ENCODE assay signal across 2 cellular contexts in genomic region chr17:30091166-30091670, GRCh38.
TF ChIP-seq lines count a peak whose summit lies in the region.

No MANE protein-coding gene starts in this region.

TF ChIP-seq in SK-N-SH, 30 proteins besides CTCF, POLR2A, EP300 and RAD21:
- TF ChIP-seq SIN3A (IDR thresholded peaks at IDR 0.05; ENCODE audit: borderline replicate concordance, low read depth, low read length) = no peak
- no peak for TF ChIP-seq GABPA (IDR thresholded peaks at IDR 0.05; ENCODE audit: low read depth)
- TF ChIP-seq CHD2 (IDR thresholded peaks at IDR 0.05; ENCODE audit: low read length, partially characterized antibody) = no peak
- TF ChIP-seq EZH2phosphoT487 (IDR thresholded peaks at IDR 0.05; ENCODE audit: borderline replicate concordance, low read depth) = no peak
- no peak for TF ChIP-seq YY1 (IDR thresholded peaks at IDR 0.05; ENCODE audit: low read depth)
- TF ChIP-seq SMC3 (IDR thresholded peaks at IDR 0.05; ENCODE audit: low read depth, low read length) = no peak
- TF ChIP-seq POLR2AphosphoS5 (IDR thresholded peaks at IDR 0.05; ENCODE audit: low read depth, low read length) = no peak

TF ChIP-seq in SK-N-SH treated with all-trans-retinoic acid at 6 μM for 48 hours, 23 proteins besides CTCF, POLR2A, EP300 and RAD21:
- TF ChIP-seq CREB5 (CRISPR knock-in tag; IDR thresholded peaks at IDR 0.05; ENCODE audit: low read depth) = no peak
- no peak for TF ChIP-seq TSHZ2 (CRISPR knock-in tag; IDR thresholded peaks at IDR 0.05)
- no peak for TF ChIP-seq OSR1 (CRISPR knock-in tag; IDR thresholded peaks at IDR 0.05)
- no peak for TF ChIP-seq PATZ1 (CRISPR knock-in tag; IDR thresholded peaks at IDR 0.05; ENCODE audit: borderline replicate concordance)
- no peak for TF ChIP-seq BACH2 (CRISPR knock-in tag; IDR thresholded peaks at IDR 0.05; ENCODE audit: borderline replicate concordance)
- no peak for TF ChIP-seq ZC3H10 (CRISPR knock-in tag; IDR thresholded peaks at IDR 0.05)
- TF ChIP-seq ARNTL (CRISPR knock-in tag; IDR thresholded peaks at IDR 0.05; ENCODE audit: borderline replicate concordance, low read depth) = no peak
- TF ChIP-seq ZNF70 (CRISPR knock-in tag; IDR thresholded peaks at IDR 0.05) = no peak
- TF ChIP-seq TOX (CRISPR knock-in tag; IDR thresholded peaks at IDR 0.05; ENCODE audit: borderline replicate concordance) = no peak
- TF ChIP-seq CSRNP3 (CRISPR knock-in tag; IDR thresholded peaks at IDR 0.05) = no peak
- no peak for TF ChIP-seq ZNF565 (CRISPR knock-in tag; conservative IDR thresholded peaks at IDR 0.05; ENCODE audit: low read depth)
- no peak for TF ChIP-seq TCF4 (CRISPR knock-in tag; IDR thresholded peaks at IDR 0.05; ENCODE audit: borderline replicate concordance)
- no peak for TF ChIP-seq CSDC2 (CRISPR knock-in tag; IDR thresholded peaks at IDR 0.05)
- TF ChIP-seq ISL1 (CRISPR knock-in tag; IDR thresholded peaks at IDR 0.05) = no peak
- TF ChIP-seq PPARA (CRISPR knock-in tag; IDR thresholded peaks at IDR 0.05; ENCODE audit: borderline replicate concordance) = no peak
